11 cellular contexts compared by ENCODE assay signal in the genomic region with DNA sequence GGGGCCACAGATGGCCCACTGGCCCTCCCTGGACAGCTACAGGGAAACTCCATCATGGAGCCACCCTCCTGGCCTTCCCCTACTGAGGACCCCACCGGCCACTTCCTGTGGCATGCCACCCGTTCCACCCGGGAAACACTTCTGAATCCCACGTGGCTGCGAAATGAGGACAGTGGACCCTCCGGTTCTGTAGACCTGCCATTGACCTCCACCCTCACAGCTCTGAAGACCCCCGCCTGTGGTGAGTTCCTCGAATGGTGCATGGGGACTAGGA. TPM values are rescaled to one million over a fixed set of nuclear protein-coding genes. Genes with fewer than 3 reads are reported as not detected.
"Had no signal": no experiment of that assay in that cellular context is flagged by ENCODE, and none has a peak within 500 bp of the region (broad histone marks: within the 10 kb centered on the region; RNA-seq: fewer than 3 reads in every experiment).

No MANE protein-coding gene starts in this region.

- H3K4me3 Mint-ChIP-seq: HFFc6 had no signal

- H3K27ac ChIP-seq: GM23248 had no signal

- DNase-seq: GM23248, GOT3, H7, HFFc6, IMR-90, KG1 had no signal

- H3K36me3 ChIP-seq: HAP-1 had no signal

- H3K9me3 ChIP-seq: HAP-1 had no signal

- H3K9ac ChIP-seq: GM23248 had no signal

- FAIRE-seq: HTR-8/SVneo, K562 had no signal

- H3K27ac Mint-ChIP-seq: HFFc6 had no signal

- H3K4me3 ChIP-seq: GM23248, HAP-1, K562 had no signal

- H3K4me1 ChIP-seq: HAP-1 had no signal

- H2AFZ ChIP-seq: GM23248 had no signal

- H3K9me3 Mint-ChIP-seq: HFFc6 had no signal

- ATAC-seq: HCT116, K562 had no signal

RNA-seq across cellular contexts. Expression of a gene that starts 40.3 kb away (rescaled TPM):
- total RNA-seq: GM23248, H4, HFFc6, IMR-90, K562 had no signal
- polyA plus RNA-seq: GM23248, K562 had no signal
